Comparison of ENCODE assay signal across 20 cellular contexts in genomic region chr10:86671419-86671818, GRCh38. TPM values are rescaled to one million over a fixed set of nuclear protein-coding genes. Genes with fewer than 3 reads are reported as not detected.
DNase-seq lines count a peak whose midpoint lies in the region; ATAC-seq and TF ChIP-seq lines count a peak whose summit lies in the region.
"Had no signal": no experiment of that assay in that cellular context is flagged by ENCODE, and none has a peak within 500 bp of the region (broad histone marks: within the 10 kb centered on the region; RNA-seq: fewer than 3 reads in every experiment).

No MANE protein-coding gene starts in this region.

- H3K4me3 Mint-ChIP-seq in activated T-helper 17 cell treated with anti-CD3 and anti-CD28 coated beads, Interleukin-2, amount 50 U/mL, for 72 hours: no peak overlapping the region
- H3K4me3 Mint-ChIP-seq: activated naive CD8-positive, alpha-beta T cell treated with anti-CD3 and anti-CD28 coated beads, Interleukin-2, amount 50 U/mL, for 24 hours; naive thymus-derived CD4-positive, alpha-beta T cell had no signal

- H3K4me1 Mint-ChIP-seq in activated T-helper 17 cell treated with anti-CD3 and anti-CD28 coated beads, Interleukin-2, amount 50 U/mL, for 72 hours: no peaks in the 10 kb centered on the region
- H3K4me1 Mint-ChIP-seq: activated naive CD8-positive, alpha-beta T cell treated with anti-CD3 and anti-CD28 coated beads, Interleukin-2, amount 50 U/mL, for 24 hours; naive thymus-derived CD4-positive, alpha-beta T cell had no signal

- no TSS peak for BruUV-seq in PC-3 (replicated peaks; lab: Mats Ljungman, UMichigan)

- no peak overlapping the region for H2AK5ac ChIP-seq in mesenchymal stem cell (ENCODE audit: low read length, severe bottlenecking)

- H3F3A ChIP-seq in PC-3 (ENCODE audit: low read length, unreplicated experiment): no peaks in the 10 kb centered on the region

- ATAC-seq in PC-3: no peak; the same call in 1 of the 2 replicates
- no peak for ATAC-seq in activated T-helper 17 cell treated with anti-CD3 and anti-CD28 coated beads, Interleukin-2, amount 50 U/mL, for 72 hours (replicated peaks)
- ATAC-seq: activated naive CD8-positive, alpha-beta T cell treated with anti-CD3 and anti-CD28 coated beads, Interleukin-2, amount 50 U/mL, for 24 hours; upper lobe of right lung had no signal

- H3K9me2 ChIP-seq in PC-3 (replicated peaks; ENCODE audit: low read length): no peaks in the 10 kb centered on the region

- H4K8ac ChIP-seq in mesenchymal stem cell (ENCODE audit: low read length): no peak overlapping the region

- CTCF ChIA-PET in PC-3 (lab: Charles Lee) (no interaction called here), HEK293T (lab: Yijun Ruan, JAX) (interaction anchor here (1.8 kb wide), 1 partner anchor 13 kb away, joined by 7 read pairs; no protein-coding TSS in a partner anchor)

- no peaks in the 10 kb centered on the region for H3K27me3 Mint-ChIP-seq in activated T-helper 17 cell treated with anti-CD3 and anti-CD28 coated beads, Interleukin-2, amount 50 U/mL, for 72 hours
- H3K27me3 Mint-ChIP-seq: activated naive CD8-positive, alpha-beta T cell treated with anti-CD3 and anti-CD28 coated beads, Interleukin-2, amount 50 U/mL, for 24 hours; naive thymus-derived CD4-positive, alpha-beta T cell had no signal

- no peaks in the 10 kb centered on the region for H3K36me3 Mint-ChIP-seq in activated T-helper 17 cell treated with anti-CD3 and anti-CD28 coated beads, Interleukin-2, amount 50 U/mL, for 72 hours (ENCODE audit: low read depth)
- H3K36me3 Mint-ChIP-seq: naive thymus-derived CD4-positive, alpha-beta T cell had no signal

- no peak for TF ChIP-seq POLR2A in stomach (IDR thresholded peaks at IDR 0.05)

- H3K9ac ChIP-seq in PC-3 (ENCODE audit: low read length) (no peak overlapping the region), mesenchymal stem cell (ENCODE audit: low read length) (no peak overlapping the region)

- H3K4me1 ChIP-seq in PC-3 (ENCODE audit: insufficient read depth, low read length) (peaks cover 52% of the 10 kb centered on the region), stomach (peaks cover 34 to 80% (median 59%) of the 10 kb centered on the region in 4 donors), mesenchymal stem cell (ENCODE audit: control insufficient read depth, insufficient read depth, low read depth, low read length) (peaks cover 51% of the 10 kb centered on the region)
- H3K4me1 ChIP-seq: upper lobe of right lung had no signal

- H3K18ac ChIP-seq in mesenchymal stem cell (ENCODE audit: low read depth in 1 of 2, low read length in 2 of 2): no peak overlapping the region

- H2AFZ ChIP-seq in PC-3 (ENCODE audit: low read length) (peak overlapping the region; percentile 22; the same call in 1 of the 2 replicates), mesenchymal stem cell (ENCODE audit: low read depth, low read length) (no peak overlapping the region)

- H2BK12ac ChIP-seq in mesenchymal stem cell (ENCODE audit: low read length in 2 of 2): no peak overlapping the region

- H2BK5ac ChIP-seq in mesenchymal stem cell (ENCODE audit: low read depth, low read length, poor library complexity, severe bottlenecking): no peak overlapping the region

- no peak overlapping the region for H3K27ac ChIP-seq in PC-3 (ENCODE audit: low read length)
- H3K27ac ChIP-seq in stomach: peak overlapping the region in 4 of 5 donors; percentile 59 to 85 (median 76)
- no peak overlapping the region for H3K27ac ChIP-seq in mesenchymal stem cell (ENCODE audit: low read length, poor library complexity, severe bottlenecking)
- H3K27ac ChIP-seq: SK-N-MC, upper lobe of right lung had no signal

- POLR2A ChIA-PET in PC-3 (lab: Charles Lee; ENCODE audit: unreplicated experiment) (no interaction called here), HEK293T (lab: Yijun Ruan, JAX) (no interaction called here)

- H3K27ac Mint-ChIP-seq in activated T-helper 17 cell treated with anti-CD3 and anti-CD28 coated beads, Interleukin-2, amount 50 U/mL, for 72 hours: no peak overlapping the region
- H3K27ac Mint-ChIP-seq: activated naive CD8-positive, alpha-beta T cell treated with anti-CD3 and anti-CD28 coated beads, Interleukin-2, amount 50 U/mL, for 24 hours; naive thymus-derived CD4-positive, alpha-beta T cell had no signal

- H3K4me3 ChIP-seq in PC-3 (ENCODE audit: low read length) (no peak overlapping the region), stomach (peak overlapping the region; percentile 22 to 29 (median 26)), mesenchymal stem cell (ENCODE audit: insufficient read depth in 1 of 2, low read depth in 1 of 2, low read length in 2 of 2) (no peak overlapping the region)
- H3K4me3 ChIP-seq: SK-N-MC, upper lobe of right lung had no signal

- peak; percentile 12 for DNase-seq in DMS53 treated with DMSO at 0.1 percent for 48 hours (lab: John Stamatoyannopoulos, UW; ENCODE audit: unreplicated experiment)
- DNase-seq in PC-3: peak; percentile 32
- peak; percentile 53 for DNase-seq in iPS-NIHi11 (ENCODE audit: low spot score)
- DNase-seq in stomach: peak; percentile 63
- DNase-seq in activated CD4-positive, alpha-beta T cell treated with anti-CD3 and anti-CD28 coated beads for 48 hours: no peak
- no peak for DNase-seq in HEK293T (ENCODE audit: extremely low spot score)
- DNase-seq in mesenchymal stem cell: no peak
- DNase-seq: activated CD4-positive, alpha-beta T cell treated with anti-CD3 and anti-CD28 coated beads, Interleukin-2, amount 50 U/mL, for 4 hours; activated naive CD8-positive, alpha-beta T cell treated with anti-CD3 and anti-CD28 coated beads, Interleukin-2, amount 50 U/mL, for 24 hours; cerebellar nuclear complex; DMS79; GOT3; naive thymus-derived CD4-positive, alpha-beta T cell; NCI-H226; stimulated activated CD4-positive, alpha-beta T cell treated with anti-CD3 and anti-CD28 coated beads, Interleukin-2, amount 100 ng/mL, for 24 hours; upper lobe of right lung had no signal

- H3K79me1 ChIP-seq in mesenchymal stem cell (replicated peaks; ENCODE audit: low read length, poor library complexity, severe bottlenecking): no peaks in the 10 kb centered on the region

- TF ChIP-seq EP300 in stomach (IDR thresholded peaks at IDR 0.05): no peak

- no peaks in the 10 kb centered on the region for H3K9me3 Mint-ChIP-seq in activated T-helper 17 cell treated with anti-CD3 and anti-CD28 coated beads, Interleukin-2, amount 50 U/mL, for 72 hours
- H3K9me3 Mint-ChIP-seq: activated naive CD8-positive, alpha-beta T cell treated with anti-CD3 and anti-CD28 coated beads, Interleukin-2, amount 50 U/mL, for 24 hours had no signal

- H4K91ac ChIP-seq in mesenchymal stem cell (ENCODE audit: low read length): no peak overlapping the region

- H3K36me3 ChIP-seq in PC-3 (ENCODE audit: low read depth, low read length) (no peaks in the 10 kb centered on the region), stomach (no peaks in the 10 kb centered on the region), mesenchymal stem cell (ENCODE audit: control insufficient read depth in 1 of 2, insufficient read depth in 2 of 2, low read depth in 1 of 2, low read length in 2 of 2) (no peaks in the 10 kb centered on the region)
- H3K36me3 ChIP-seq: upper lobe of right lung had no signal

- H3K79me2 ChIP-seq in PC-3 (ENCODE audit: low read length): no peaks in the 10 kb centered on the region

- H2BK15ac ChIP-seq in mesenchymal stem cell (ENCODE audit: low read depth, poor library complexity, severe bottlenecking): no peak overlapping the region

- H3K4ac ChIP-seq in mesenchymal stem cell (ENCODE audit: low read depth in 1 of 2, low read length in 2 of 2): no peak overlapping the region

- H2BK120ac ChIP-seq in mesenchymal stem cell (ENCODE audit: low read depth, low read length): no peak overlapping the region

- TF ChIP-seq CTCF in PC-3 (conservative IDR thresholded peaks at IDR 0.05; ENCODE audit: low read depth, low read length) (no peak), stomach (IDR thresholded peaks at IDR 0.05) (no peak)

- no peaks in the 10 kb centered on the region for H4K20me1 ChIP-seq in PC-3 (ENCODE audit: low read length)

- H3K14ac ChIP-seq in mesenchymal stem cell (ENCODE audit: low read length in 2 of 2): no peak overlapping the region

- 38 to 61% (median 45%) methylated on average over 3 of the region's 3 CpGs for WGBS in stomach, 5 donors
- 83% methylated on average over 3 of the region's 3 CpGs for WGBS in mesenchymal stem cell

- H3K9me3 ChIP-seq in PC-3 (ENCODE audit: low read length) (no peaks in the 10 kb centered on the region), stomach (no peaks in the 10 kb centered on the region), mesenchymal stem cell (ENCODE audit: control insufficient read depth, low read length) (no peaks in the 10 kb centered on the region)
- H3K9me3 ChIP-seq: upper lobe of right lung had no signal

- no peaks in the 10 kb centered on the region for H3K27me3 ChIP-seq in PC-3 (ENCODE audit: low read length)
- no peaks in the 10 kb centered on the region for H3K27me3 ChIP-seq in stomach
- H3K27me3 ChIP-seq in mesenchymal stem cell (ENCODE audit: control insufficient read depth in 1 of 2, insufficient read depth in 1 of 2, low read length in 2 of 2): peaks cover 4 to 29% of the 10 kb centered on the region in 2 experiments
- H3K27me3 ChIP-seq: upper lobe of right lung had no signal

- no peak overlapping the region for H3K23ac ChIP-seq in mesenchymal stem cell (ENCODE audit: low read length in 2 of 2)

- intact Hi-C loops in PC-3 (cut with micrococcal nuclease): no loop called here
- intact Hi-C loops in stomach (cut with DNase I; ENCODE audit: low total_unique reads): no loop called here

- H3K4me2 ChIP-seq in PC-3 (ENCODE audit: low read length) (peak overlapping the region; percentile 28; the same call in 1 of the 2 replicates), mesenchymal stem cell (ENCODE audit: low read length, poor library complexity, severe bottlenecking) (no peak overlapping the region)

TF ChIP-seq in HEK293T, 16 proteins besides CTCF, POLR2A, EP300 and RAD21 (continues in another document):
- no peak for TF ChIP-seq ELF4 (IDR thresholded peaks at IDR 0.05)
- no peak for TF ChIP-seq FOXA1 (IDR thresholded peaks at IDR 0.05)
- TF ChIP-seq ARNT (IDR thresholded peaks at IDR 0.05): no peak

RNA-seq across cellular contexts. Expression of gene LDB3, which starts 3.1 kb away (rescaled TPM):
- total RNA-seq in PC-3 (2014; rRNA removed) (0.04 and 0.52 TPM in 2 replicates), stomach (1 to 10 TPM in 4 of 5 donors, under 1 TPM in 1; 0.29 to 8.5 (median 2.2) TPM)
- 1 to 10 TPM; 1.1 to 3.4 (median 2.7) TPM for polyA plus RNA-seq in stomach
- total RNA-seq in activated T-helper 17 cell treated with anti-CD3 and anti-CD28 coated beads, Interleukin-2, amount 50 U/mL, for 72 hours: under 1 TPM in 1 of 2 donors, not detected in 1; 0.11 TPM
- polyA plus RNA-seq in mesenchymal stem cell (2013, experiment 1 of 2): 0.03 TPM
- polyA plus RNA-seq in mesenchymal stem cell (2013, experiment 2 of 2): 0.03 TPM
- total RNA-seq: glomerular endothelial cell had no signal
- polyA plus RNA-seq: naive thymus-derived CD4-positive, alpha-beta T cell had no signal

RNA-seq across cellular contexts. Expression of gene OPN4, which starts 17.1 kb away (rescaled TPM):
- total RNA-seq in PC-3 (2014; rRNA removed) (not detected in 2 replicates), stomach (not detected)
- not detected for polyA plus RNA-seq in stomach
- not detected for total RNA-seq in activated T-helper 17 cell treated with anti-CD3 and anti-CD28 coated beads, Interleukin-2, amount 50 U/mL, for 72 hours
- not detected for polyA plus RNA-seq in mesenchymal stem cell (2013, experiment 1 of 2)
- polyA plus RNA-seq in mesenchymal stem cell (2013, experiment 2 of 2): not detected
- total RNA-seq: glomerular endothelial cell; kidney epithelial cell; naive thymus-derived CD4-positive, alpha-beta T cell; upper lobe of right lung had no signal
- polyA plus RNA-seq: naive thymus-derived CD4-positive, alpha-beta T cell had no signal

Comparison
In these comparisons a context has a peak if more than half of its experiments do, and no peak if none do; other contexts are left out.
1. DNase-seq: peak in DMS53 treated with DMSO at 0.1 percent for 48 hours (single experiment), PC-3 (single experiment), iPS-NIHi11 (single experiment) and stomach (single experiment); none in activated CD4-positive, alpha-beta T cell treated with anti-CD3 and anti-CD28 coated beads for 48 hours (single experiment), HEK293T (single experiment) and mesenchymal stem cell (single experiment).
2. H3K27ac ChIP-seq: peak in stomach (4 of 5); none in PC-3 (single experiment) and mesenchymal stem cell (single experiment).
3. H3K4me3 ChIP-seq: peak in stomach (4 of 4); none in PC-3 (single experiment) and mesenchymal stem cell (0 of 2).